ENCODE assay signal across 36 cellular contexts in the genomic region with DNA sequence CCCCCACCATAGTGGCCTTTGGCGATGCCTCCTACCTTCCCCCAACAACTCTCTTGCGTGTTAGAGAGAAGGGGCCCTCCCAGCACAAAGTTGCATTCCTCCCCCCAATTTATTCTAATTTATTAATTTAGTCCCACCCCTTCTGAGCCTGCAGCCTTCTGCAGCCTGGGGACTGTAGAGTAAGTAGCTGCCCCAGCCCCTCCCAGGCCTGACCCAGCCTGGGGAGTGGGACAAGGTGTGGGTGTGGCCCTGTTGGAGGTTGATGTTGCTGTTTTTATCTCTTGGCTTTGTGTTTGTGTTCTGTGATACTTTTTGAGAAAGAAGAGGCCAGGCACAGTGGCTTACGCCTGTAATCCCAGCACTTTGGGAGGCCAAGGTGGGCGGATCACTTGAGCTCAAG.
"Had no signal": no experiment of that assay in that cellular context is flagged by ENCODE, and none has a peak within 500 bp of the region (broad histone marks: within the 10 kb centered on the region; RNA-seq: fewer than 3 reads in every experiment).

No MANE protein-coding gene starts in this region.

- H3K4me1 Mint-ChIP-seq: activated naive CD8-positive, alpha-beta T cell treated with anti-CD3 and anti-CD28 coated beads, Interleukin-2, amount 50 U/mL, for 24 hours; central memory CD8-positive, alpha-beta T cell had no signal

- H3K27ac ChIP-seq: ascending aorta, cardiac muscle cell, VCaP had no signal

- ATAC-seq: activated CD4-positive, CD25-positive, alpha-beta regulatory T cell treated with anti-CD3 and anti-CD28 coated beads, Interleukin-2, amount 50 U/mL, for 24 hours; activated CD8-positive, alpha-beta memory T cell treated with anti-CD3 and anti-CD28 coated beads, Interleukin-2, amount 10 ng/mL, durations not matched to agents 7 days and 5 days; activated CD8-positive, alpha-beta T cell treated with anti-CD3 and anti-CD28 coated beads, Interleukin-2, amount 10 ng/mL, durations not matched to agents 7 days and 5 days; activated naive CD8-positive, alpha-beta T cell treated with anti-CD3 and anti-CD28 coated beads, Interleukin-2, amount 50 U/mL, for 24 hours had no signal

- H3K4me3 ChIP-seq: ascending aorta, cardiac muscle cell had no signal

- H3K9me3 ChIP-seq: ascending aorta had no signal

- H3K9me3 Mint-ChIP-seq: activated CD4-positive, alpha-beta memory T cell treated with anti-CD3 and anti-CD28 coated beads for 36 hours; activated naive CD4-positive, alpha-beta T cell treated with anti-CD3 and anti-CD28 coated beads, Interleukin-2, amount 10 ng/mL, durations not matched to agents 7 days and 5 days; activated naive CD4-positive, alpha-beta T cell treated with anti-CD3 and anti-CD28 coated beads, Interleukin-2, amount 50 U/mL, for 24 hours; activated naive CD8-positive, alpha-beta T cell treated with anti-CD3 and anti-CD28 coated beads, Interleukin-2, amount 10 ng/mL, durations not matched to agents 7 days and 5 days; activated naive CD8-positive, alpha-beta T cell treated with anti-CD3 and anti-CD28 coated beads, Interleukin-2, amount 50 U/mL, for 24 hours; activated T-cell treated with anti-CD3 and anti-CD28 coated beads, Interleukin-2, amount 50 U/mL, for 24 hours; activated T-helper 2 cell treated with anti-CD3 and anti-CD28 coated beads, Interferon-gamma antibody, Interleukin-2, Interleukin-4, amounts not matched to agents 10 μg/mL and 5 μg/mL and 100 μg/mL, durations not matched to agents 14 hours and 24 hours and 36 hours; brain; central memory CD8-positive, alpha-beta T cell; T-helper 1 cell treated with Interleukin-12 subunit alpha and Interleukin-12 subunit beta and Interleukin-4 antibody, amounts not matched to agents 30 μg/mL and 1 μg/mL, for 36 hours; T-helper 2 cell treated with Interferon-gamma antibody and Interleukin-4, amounts not matched to agents 5 μg/mL and 100 μg/mL, for 36 hours had no signal

- H3K4me1 ChIP-seq: ascending aorta had no signal

- H3K27me3 ChIP-seq: ascending aorta, cardiac muscle cell had no signal

- H3K4me3 Mint-ChIP-seq: activated CD4-positive, alpha-beta memory T cell treated with anti-CD3 and anti-CD28 coated beads for 36 hours; activated CD4-positive, alpha-beta T cell treated with anti-CD3 and anti-CD28 coated beads, Interleukin-2, amount 10 ng/mL, durations not matched to agents 24 days and 14 days; activated CD8-positive, alpha-beta memory T cell treated with anti-CD3 and anti-CD28 coated beads, Interleukin-2, amount 10 ng/mL, durations not matched to agents 7 days and 5 days; activated CD8-positive, alpha-beta T cell treated with anti-CD3 and anti-CD28 coated beads, Interleukin-2, amount 10 ng/mL, durations not matched to agents 7 days and 5 days; activated naive CD4-positive, alpha-beta T cell treated with anti-CD3 and anti-CD28 coated beads, Interleukin-2, amount 10 ng/mL, durations not matched to agents 7 days and 5 days; activated naive CD4-positive, alpha-beta T cell treated with anti-CD3 and anti-CD28 coated beads, Interleukin-2, amount 50 U/mL, for 24 hours; activated naive CD8-positive, alpha-beta T cell; activated naive CD8-positive, alpha-beta T cell treated with anti-CD3 and anti-CD28 coated beads, Interleukin-2, amount 10 ng/mL, durations not matched to agents 7 days and 5 days; activated naive CD8-positive, alpha-beta T cell treated with anti-CD3 and anti-CD28 coated beads, Interleukin-2, amount 50 U/mL, for 24 hours; activated T-cell treated with anti-CD3 and anti-CD28 coated beads, Interleukin-2, amount 50 U/mL, for 24 hours; brain; central memory CD8-positive, alpha-beta T cell; T-helper 1 cell treated with Interleukin-12 subunit alpha and Interleukin-12 subunit beta and Interleukin-4 antibody, amounts not matched to agents 30 μg/mL and 1 μg/mL, for 36 hours; T-helper 2 cell treated with Interferon-gamma antibody and Interleukin-4, amounts not matched to agents 5 μg/mL and 100 μg/mL, for 36 hours had no signal

- DNase-seq: activated CD4-positive, alpha-beta memory T cell treated with anti-CD3 and anti-CD28 coated beads for 36 hours; activated CD4-positive, alpha-beta T cell treated with anti-CD3 and anti-CD28 coated beads for 4 hours; activated CD4-positive, alpha-beta T cell treated with anti-CD3 and anti-CD28 coated beads, Interleukin-2, amount 10 ng/mL, durations not matched to agents 24 days and 14 days; activated CD4-positive, alpha-beta T cell treated with anti-CD3 and anti-CD28 coated beads, Interleukin-2, amount 50 U/mL, for 1 hour; activated CD4-positive, alpha-beta T cell treated with anti-CD3 and anti-CD28 coated beads, Interleukin-2, amount 50 U/mL, for 4 hours; activated CD4-positive, CD25-positive, alpha-beta regulatory T cell; activated CD8-positive, alpha-beta memory T cell treated with anti-CD3 and anti-CD28 coated beads for 24 hours; activated CD8-positive, alpha-beta memory T cell treated with anti-CD3 and anti-CD28 coated beads, Interleukin-2, amount 10 ng/mL, durations not matched to agents 7 days and 5 days; activated CD8-positive, alpha-beta memory T cell treated with anti-CD3 and anti-CD28 coated beads, Interleukin-2, amount 50 U/mL, for 48 hours; activated CD8-positive, alpha-beta T cell treated with anti-CD3 and anti-CD28 coated beads, Interleukin-2, amount 10 ng/mL, durations not matched to agents 7 days and 5 days; activated effector memory CD4-positive, alpha-beta T cell treated with Interleukin-2 at 50 U/mL for 16 hours; activated gamma-delta T cell; activated naive CD4-positive, alpha-beta T cell treated with anti-CD3 and anti-CD28 coated beads, Interleukin-2, amount 10 ng/mL, durations not matched to agents 7 days and 5 days; activated naive CD4-positive, alpha-beta T cell treated with Interleukin-2 at 50 U/mL for 16 hours; activated naive CD8-positive, alpha-beta T cell treated with anti-CD3 and anti-CD28 coated beads, Interleukin-2, amount 10 ng/mL, durations not matched to agents 7 days and 5 days; activated naive CD8-positive, alpha-beta T cell treated with anti-CD3 and anti-CD28 coated beads, Interleukin-2, amount 50 U/mL, for 24 hours; activated T-cell treated with anti-CD3 and anti-CD28 coated beads, Interleukin-2, amount 50 U/mL, for 24 hours; activated T-cell treated with anti-CD3 and anti-CD28 coated beads, Interleukin-2, amount 50 U/mL, for 48 hours; amygdala; anterior cingulate cortex; caudate nucleus; cerebellar nuclear complex; T-helper 1 cell; T-helper 2 cell; T-helper 9 cell had no signal

- H3K27ac Mint-ChIP-seq: activated CD4-positive, alpha-beta memory T cell treated with anti-CD3 and anti-CD28 coated beads for 36 hours; activated CD4-positive, alpha-beta T cell treated with anti-CD3 and anti-CD28 coated beads, Interleukin-2, amount 10 ng/mL, durations not matched to agents 24 days and 14 days; activated CD8-positive, alpha-beta memory T cell treated with anti-CD3 and anti-CD28 coated beads, Interleukin-2, amount 10 ng/mL, durations not matched to agents 7 days and 5 days; activated CD8-positive, alpha-beta T cell treated with anti-CD3 and anti-CD28 coated beads, Interleukin-2, amount 10 ng/mL, durations not matched to agents 7 days and 5 days; activated naive CD4-positive, alpha-beta T cell treated with anti-CD3 and anti-CD28 coated beads, Interleukin-2, amount 10 ng/mL, durations not matched to agents 7 days and 5 days; activated naive CD4-positive, alpha-beta T cell treated with anti-CD3 and anti-CD28 coated beads, Interleukin-2, amount 50 U/mL, for 24 hours; activated naive CD8-positive, alpha-beta T cell; activated naive CD8-positive, alpha-beta T cell treated with anti-CD3 and anti-CD28 coated beads, Interleukin-2, amount 10 ng/mL, durations not matched to agents 7 days and 5 days; activated naive CD8-positive, alpha-beta T cell treated with anti-CD3 and anti-CD28 coated beads, Interleukin-2, amount 50 U/mL, for 24 hours; activated T-cell treated with anti-CD3 and anti-CD28 coated beads, Interleukin-2, amount 50 U/mL, for 24 hours; activated T-helper 2 cell treated with anti-CD3 and anti-CD28 coated beads, Interferon-gamma antibody, Interleukin-2, Interleukin-4, amounts not matched to agents 10 μg/mL and 5 μg/mL and 100 μg/mL, durations not matched to agents 14 hours and 24 hours and 36 hours; brain; T-helper 1 cell treated with Interleukin-12 subunit alpha and Interleukin-12 subunit beta and Interleukin-4 antibody, amounts not matched to agents 30 μg/mL and 1 μg/mL, for 36 hours; T-helper 2 cell treated with Interferon-gamma antibody and Interleukin-4, amounts not matched to agents 5 μg/mL and 100 μg/mL, for 36 hours had no signal

- H3K27me3 Mint-ChIP-seq: activated CD4-positive, alpha-beta memory T cell treated with anti-CD3 and anti-CD28 coated beads for 36 hours; activated CD4-positive, alpha-beta T cell treated with anti-CD3 and anti-CD28 coated beads, Interleukin-2, amount 10 ng/mL, durations not matched to agents 24 days and 14 days; activated CD8-positive, alpha-beta memory T cell treated with anti-CD3 and anti-CD28 coated beads, Interleukin-2, amount 10 ng/mL, durations not matched to agents 7 days and 5 days; activated naive CD4-positive, alpha-beta T cell treated with anti-CD3 and anti-CD28 coated beads, Interleukin-2, amount 10 ng/mL, durations not matched to agents 7 days and 5 days; activated naive CD4-positive, alpha-beta T cell treated with anti-CD3 and anti-CD28 coated beads, Interleukin-2, amount 50 U/mL, for 24 hours; activated naive CD8-positive, alpha-beta T cell; activated naive CD8-positive, alpha-beta T cell treated with anti-CD3 and anti-CD28 coated beads, Interleukin-2, amount 10 ng/mL, durations not matched to agents 7 days and 5 days; activated naive CD8-positive, alpha-beta T cell treated with anti-CD3 and anti-CD28 coated beads, Interleukin-2, amount 50 U/mL, for 24 hours; activated T-cell treated with anti-CD3 and anti-CD28 coated beads, Interleukin-2, amount 50 U/mL, for 24 hours; brain; central memory CD8-positive, alpha-beta T cell had no signal
